In genomic region chr14:64675246-64675645, GRCh38 we compare ENCODE assay signal across 15 cellular contexts. TPM values are rescaled to one million over a fixed set of nuclear protein-coding genes. Genes with fewer than 3 reads are reported as not detected.
A peak's percentile ranks its signal among the peaks of the same experiment; 100 is the strongest.
DNase-seq lines count a peak whose midpoint lies in the region; ATAC-seq and TF ChIP-seq lines count a peak whose summit lies in the region.
"Had no signal": no experiment of that assay in that cellular context is flagged by ENCODE, and none has a peak within 500 bp of the region (broad histone marks: within the 10 kb centered on the region; RNA-seq: fewer than 3 reads in every experiment).

No MANE protein-coding gene starts in this region.

- no peak overlapping the region for H3K9ac ChIP-seq in mesenchymal stem cell (ENCODE audit: low read length)

- no peak overlapping the region for H2BK15ac ChIP-seq in mesenchymal stem cell (ENCODE audit: low read depth, poor library complexity, severe bottlenecking)

- H3K4me1 Mint-ChIP-seq in WTC11 = peaks cover 28% of the 10 kb centered on the region

- POLR2A ChIA-PET in WTC11 (lab: Charles Lee) = no interaction called here

- no peak overlapping the region for H2BK5ac ChIP-seq in mesenchymal stem cell (ENCODE audit: low read depth, low read length, poor library complexity, severe bottlenecking)

- H3K4me3 Mint-ChIP-seq in WTC11 = no peak overlapping the region
- H3K4me3 Mint-ChIP-seq: IgD-negative memory B cell had no signal

- H3K9me3 ChIP-seq in mesenchymal stem cell (ENCODE audit: control insufficient read depth, low read length) (no peaks in the 10 kb centered on the region), upper lobe of right lung (no peaks in the 10 kb centered on the region)
- H3K9me3 ChIP-seq: SJCRH30 had no signal

- intact Hi-C loops in left cardiac atrium (cut with DNase I) (no loop called here), Right ventricle myocardium superior (cut with DNase I) (no loop called here), upper lobe of right lung (cut with DNase I) (no loop called here)

- WGBS in mesenchymal stem cell = 91% methylated on average over 4 of the region's 4 CpGs

- CTCF ChIA-PET in WTC11 (lab: Charles Lee) = interaction anchor here (1.1 to 2.2 kb wide), 5 partner anchors 20 to 372 kb away, joined by 3 to 6 read pairs (median 5); no protein-coding TSS in a partner anchor

- TF ChIP-seq CTCF in WTC11 (IDR thresholded peaks at IDR 0.05) = no peak
- no peak for TF ChIP-seq CTCF in upper lobe of right lung (IDR thresholded peaks at IDR 0.05)

- no peaks in the 10 kb centered on the region for H3K36me3 Mint-ChIP-seq in WTC11
- H3K36me3 Mint-ChIP-seq: IgD-negative memory B cell had no signal

- no peaks in the 10 kb centered on the region for H3K79me1 ChIP-seq in mesenchymal stem cell (replicated peaks; ENCODE audit: low read length, poor library complexity, severe bottlenecking)

- H3K4me3 ChIP-seq in mesenchymal stem cell (ENCODE audit: insufficient read depth in 1 of 2, low read depth in 1 of 2, low read length in 2 of 2) (no peak overlapping the region), upper lobe of right lung (no peak overlapping the region)
- H3K4me3 ChIP-seq: GM12878, SJCRH30 had no signal

- H3K4me2 ChIP-seq in mesenchymal stem cell (ENCODE audit: low read length, poor library complexity, severe bottlenecking) = no peak overlapping the region

- 0 out of 2 replicates have a peak overlapping the region, but pooled peaks have one; percentile 32 for H3K27ac Mint-ChIP-seq in WTC11
- H3K27ac Mint-ChIP-seq: IgD-negative memory B cell had no signal

- ATAC-seq in left cardiac atrium = peak in 1 of 2 donors; percentile 18
- no peak for ATAC-seq in Right ventricle myocardium superior (ENCODE audit: poor library complexity)
- ATAC-seq in WTC11 = no peak
- peak; percentile 11 for ATAC-seq in upper lobe of right lung
- ATAC-seq in HG03565 (IDR thresholded peaks at IDR 0.05; ENCODE audit: unreplicated experiment) = no peak
- ATAC-seq: GM12878 had no signal

- H3K4ac ChIP-seq in mesenchymal stem cell (ENCODE audit: low read depth in 1 of 2, low read length in 2 of 2) = no peak overlapping the region

- peaks cover 0 to 13% of the 10 kb centered on the region in 2 experiments for H3K27me3 ChIP-seq in mesenchymal stem cell (ENCODE audit: control insufficient read depth in 1 of 2, insufficient read depth in 1 of 2, low read length in 2 of 2)
- H3K27me3 ChIP-seq in upper lobe of right lung = no peaks in the 10 kb centered on the region
- H3K27me3 ChIP-seq: SJCRH30 had no signal

- no peak overlapping the region for H3K23ac ChIP-seq in mesenchymal stem cell (ENCODE audit: low read length in 2 of 2)

- peaks cover 3% of the 10 kb centered on the region; the same call in 1 of the 2 replicates for H3K27me3 Mint-ChIP-seq in WTC11 (ENCODE audit: low read depth)

- H2BK12ac ChIP-seq in mesenchymal stem cell (ENCODE audit: low read length in 2 of 2) = no peak overlapping the region

- H3K4me1 ChIP-seq in mesenchymal stem cell (ENCODE audit: control insufficient read depth, insufficient read depth, low read depth, low read length) (peaks cover 12% of the 10 kb centered on the region), upper lobe of right lung (peaks cover 6% of the 10 kb centered on the region)
- H3K4me1 ChIP-seq: SJCRH30 had no signal

- no peak overlapping the region for H4K8ac ChIP-seq in mesenchymal stem cell (ENCODE audit: low read length)

- H3K36me3 ChIP-seq in mesenchymal stem cell (ENCODE audit: control insufficient read depth in 1 of 2, insufficient read depth in 2 of 2, low read depth in 1 of 2, low read length in 2 of 2) (no peaks in the 10 kb centered on the region), upper lobe of right lung (no peaks in the 10 kb centered on the region)
- H3K36me3 ChIP-seq: SJCRH30 had no signal

- no peaks in the 10 kb centered on the region for H3K9me3 Mint-ChIP-seq in WTC11
- H3K9me3 Mint-ChIP-seq: IgD-negative memory B cell had no signal

- peak overlapping the region; percentile 76 for H2AK5ac ChIP-seq in mesenchymal stem cell (ENCODE audit: low read length, severe bottlenecking)

- no peak overlapping the region for H2AFZ ChIP-seq in mesenchymal stem cell (ENCODE audit: low read depth, low read length)

- H3K27ac ChIP-seq in mesenchymal stem cell (ENCODE audit: low read length, poor library complexity, severe bottlenecking) (no peak overlapping the region), upper lobe of right lung (no peak overlapping the region)
- H3K27ac ChIP-seq: 22Rv1, SJCRH30 had no signal

- H4K91ac ChIP-seq in mesenchymal stem cell (ENCODE audit: low read length) = no peak overlapping the region

- H3K14ac ChIP-seq in mesenchymal stem cell (ENCODE audit: low read length in 2 of 2) = no peak overlapping the region

- H3K18ac ChIP-seq in mesenchymal stem cell (ENCODE audit: low read depth in 1 of 2, low read length in 2 of 2) = no peak overlapping the region

- DNase-seq in left cardiac atrium (peak; percentile 36), Right ventricle myocardium superior (no peak), WTC11 (ENCODE audit: low spot score) (no peak), mesenchymal stem cell (no peak), upper lobe of right lung (no peak), DMS114 treated with DMSO at 0.1 percent for 48 hours (lab: John Stamatoyannopoulos, UW; ENCODE audit: unreplicated experiment) (no peak)
- no peak for DNase-seq in stimulated activated naive CD4-positive, alpha-beta T cell (lab: John Stamatoyannopoulos, UW)
- DNase-seq: GDM1, NCI-H187, NCI-H526 treated with DMSO at 0.1 percent for 48 hours, SJCRH30 had no signal

- no peak overlapping the region for H2BK120ac ChIP-seq in mesenchymal stem cell (ENCODE audit: low read depth, low read length)

TF ChIP-seq in WTC11, 78 proteins besides CTCF, POLR2A, EP300 and RAD21:
- no peak for TF ChIP-seq NFYB (CRISPR knock-in tag; conservative IDR thresholded peaks at IDR 0.05; ENCODE audit: low read depth)
- no peak for TF ChIP-seq GTF2I (CRISPR knock-in tag; conservative IDR thresholded peaks at IDR 0.05)
- TF ChIP-seq TEAD1 (CRISPR knock-in tag; IDR thresholded peaks at IDR 0.05) = no peak
- TF ChIP-seq JAZF1 (CRISPR knock-in tag; IDR thresholded peaks at IDR 0.05) = no peak
- TF ChIP-seq MYBL2 (CRISPR knock-in tag; IDR thresholded peaks at IDR 0.05) = no peak
- no peak for TF ChIP-seq TP53 (CRISPR knock-in tag; IDR thresholded peaks at IDR 0.05)
- no peak for TF ChIP-seq RELA (CRISPR knock-in tag; IDR thresholded peaks at IDR 0.05; ENCODE audit: borderline replicate concordance)
- no peak for TF ChIP-seq JUN (CRISPR knock-in tag; IDR thresholded peaks at IDR 0.05)
- no peak for TF ChIP-seq ZNF281 (CRISPR knock-in tag; IDR thresholded peaks at IDR 0.05)

RNA-seq across cellular contexts. Expression of gene PLEKHG3, which starts 29.0 kb away (rescaled TPM):
- total RNA-seq in left cardiac atrium (10 to 100 TPM; 29.4 to 37.7 TPM), Right ventricle myocardium superior (16.6 TPM), WTC11 (2021) (70.6 to 75.3 TPM (median 71.8 TPM) in 3 replicates), upper lobe of right lung (34.5 TPM)
- 14.9 TPM for polyA plus RNA-seq in mesenchymal stem cell (2013, experiment 1 of 2)
- polyA plus RNA-seq in mesenchymal stem cell (2013, experiment 2 of 2) = 14.3 TPM
